In genomic region chr12:121124402-121125109, GRCh38 we compare ENCODE assay signal across 10 cellular contexts. TPM values are rescaled to one million over a fixed set of nuclear protein-coding genes. Genes with fewer than 3 reads are reported as not detected.
A peak's percentile ranks its signal among the peaks of the same experiment; 100 is the strongest.
DNase-seq lines count a peak whose midpoint lies in the region; ATAC-seq, FAIRE-seq and TF ChIP-seq lines count a peak whose summit lies in the region.
"Had no signal": no experiment of that assay in that cellular context is flagged by ENCODE, and none has a peak within 500 bp of the region (broad histone marks: within the 10 kb centered on the region; RNA-seq: fewer than 3 reads in every experiment).

No MANE protein-coding gene starts in this region.

- H2BK15ac ChIP-seq in IMR-90 (ENCODE audit: low read depth, low read length) = no peak overlapping the region

- H3K56ac ChIP-seq in IMR-90 (ENCODE audit: extremely low read depth, insufficient read depth, low read length) = no peak overlapping the region

- peak overlapping the region; percentile 39; the same call in 1 of the 2 replicates for H2BK20ac ChIP-seq in IMR-90 (ENCODE audit: low read depth, low read length)

- no TSS peak for BruUV-seq in IMR-90 (replicated peaks; lab: Mats Ljungman, UMichigan)

- no peak overlapping the region for H2BK120ac ChIP-seq in IMR-90 (ENCODE audit: low read depth, low read length)

- no peaks in the 10 kb centered on the region for H3K79me1 ChIP-seq in IMR-90 (ENCODE audit: low read depth in 1 of 2, low read length in 2 of 2)

- CTCF ChIA-PET in IMR-90 (lab: Yijun Ruan, JAX) = no interaction called here

- H4K5ac ChIP-seq in IMR-90 (ENCODE audit: low read depth, low read length) = no peak overlapping the region

- WGBS in IMR-90 (ENCODE audit: extremely low coverage in 2 of 2, insufficient read length in 1 of 2), 2 experiments = 80 to 100% methylated on average over 1 of the region's 4 CpGs

- TF ChIP-seq RAD21 in IMR-90 (IDR thresholded peaks at IDR 0.05; ENCODE audit: low read length) = no peak

- H3K4me2 ChIP-seq in IMR-90 (ENCODE audit: low read depth, low read length) = peak overlapping the region; percentile 59

- no peak overlapping the region for H2AFZ ChIP-seq in IMR-90 (replicated peaks; ENCODE audit: low read length, poor library complexity)

- TF ChIP-seq CTCF in IMR-90 (conservative IDR thresholded peaks at IDR 0.05; ENCODE audit: low read depth, low read length) (no peak), astrocyte of the spinal cord (IDR thresholded peaks at IDR 0.05; ENCODE audit: low read depth, low read length) (no peak), left lung (IDR thresholded peaks at IDR 0.05) (no peak), GM10266 (IDR thresholded peaks at IDR 0.05; ENCODE audit: control insufficient read depth, insufficient read depth, low read depth, missing control alignments) (no peak)

- TF ChIP-seq POLR2A in IMR-90 (IDR thresholded peaks at IDR 0.05; ENCODE audit: low read depth, low read length) = no peak

- intact Hi-C loops in IMR-90 (cut with micrococcal nuclease) (loop anchor here (5.0 kb wide), 1 partner anchor 88 kb away; the partner anchor contains the start of gene P2RX4), left lung (cut with DNase I) (no loop called here)

- POLR2A ChIA-PET in IMR-90 (lab: Charles Lee; ENCODE audit: unreplicated experiment) = no interaction called here

- no peak overlapping the region for H3K4me3 ChIP-seq in IMR-90 (ENCODE audit: insufficient read depth, low read depth, low read length)
- H3K4me3 ChIP-seq in astrocyte of the spinal cord (ENCODE audit: low read depth, low read length) = no peak overlapping the region
- H3K4me3 ChIP-seq in left lung = no peak overlapping the region

- no peaks in the 10 kb centered on the region for H3K9me3 ChIP-seq in IMR-90 (ENCODE audit: control insufficient read depth, insufficient read depth, low read length)
- H3K9me3 ChIP-seq in left lung = no peaks in the 10 kb centered on the region

- H4K91ac ChIP-seq in IMR-90 (ENCODE audit: insufficient read depth, low read depth, low read length) = no peak overlapping the region

- DNase-seq in COLO829 (ENCODE audit: low spot score) = peak; percentile 88
- DNase-seq in IMR-90 = peak; percentile 91
- peak; percentile 88 for DNase-seq in astrocyte of the spinal cord (ENCODE audit: low read depth, low spot score)
- no peak for DNase-seq in left lung
- DNase-seq in frontal cortex (ENCODE audit: low spot score in 2 of 2) = no peak
- no peak for DNase-seq in GM10266 (ENCODE audit: extremely low spot score)
- DNase-seq in stimulated activated CD4-positive, alpha-beta T cell treated with anti-CD3 and anti-CD28 coated beads, Interleukin-4, amount 100 ng/mL, for 4 hours = no peak
- DNase-seq: NCI-H1694 treated with DMSO at 0.1 percent for 48 hours, nucleus accumbens had no signal

- no peak for FAIRE-seq in frontal cortex (lab: Jason Lieb, UNC)

- no peaks in the 10 kb centered on the region for H3K9me1 ChIP-seq in IMR-90 (ENCODE audit: insufficient read depth, low read length)

- peak; percentile 91 for ATAC-seq in IMR-90 (ENCODE audit: low read depth)
- ATAC-seq in left lung = peak; percentile 36
- ATAC-seq in HG03095 (IDR thresholded peaks at IDR 0.05; ENCODE audit: unreplicated experiment) = no peak

- no peak overlapping the region for H3K18ac ChIP-seq in IMR-90 (ENCODE audit: low read depth, low read length)

- H3K9ac ChIP-seq in IMR-90 (ENCODE audit: low read depth, low read length) = no peak overlapping the region

- H3K14ac ChIP-seq in IMR-90 (replicated peaks; ENCODE audit: low read depth, low read length) = no peak overlapping the region

- H4K20me1 ChIP-seq in IMR-90 (ENCODE audit: insufficient read depth, low read length) = no peaks in the 10 kb centered on the region

- no peak overlapping the region for H2BK5ac ChIP-seq in IMR-90 (ENCODE audit: low read depth, low read length, poor library complexity, severe bottlenecking)

- H2AK5ac ChIP-seq in IMR-90 (ENCODE audit: low read depth, low read length) = peak overlapping the region; percentile 72

- H3K27ac ChIP-seq in IMR-90 (ENCODE audit: insufficient read depth, low read length) = no peak overlapping the region
- H3K27ac ChIP-seq in left lung = no peak overlapping the region

- 0 out of 2 replicates have a peak overlapping the region, but pooled peaks have one; percentile 32 for H3K4ac ChIP-seq in IMR-90 (ENCODE audit: low read depth, low read length)

- dilution Hi-C loops in IMR-90 (cut with HindIII; ENCODE audit: low sequenced_read_pairs, unreplicated experiment) = no loop called here

- peaks cover 26% of the 10 kb centered on the region for H3K27me3 ChIP-seq in IMR-90 (ENCODE audit: control insufficient read depth, insufficient read depth, low read length)
- H3K27me3 ChIP-seq in left lung = no peaks in the 10 kb centered on the region

- in situ Hi-C loops in IMR-90 (cut with MboI; ENCODE audit: low sequenced_read_pairs) (no loop called here), astrocyte of the spinal cord (cut with HindIII; ENCODE audit: low sequenced_read_pairs) (no loop called here)

- H3K4me1 ChIP-seq in IMR-90 (ENCODE audit: control insufficient read depth, insufficient read depth, low read length) (peaks cover 10% of the 10 kb centered on the region), left lung (peaks cover 5 to 24% of the 10 kb centered on the region in 2 donors)

- no peak overlapping the region for H2AK9ac ChIP-seq in IMR-90 (replicated peaks; ENCODE audit: low read depth, low read length, poor library complexity)

- no peaks in the 10 kb centered on the region for H3K36me3 ChIP-seq in IMR-90 (ENCODE audit: control insufficient read depth, insufficient read depth, low read length)
- no peaks in the 10 kb centered on the region for H3K36me3 ChIP-seq in left lung

- no peak overlapping the region for H3K23ac ChIP-seq in IMR-90 (ENCODE audit: low read depth, low read length)

- no peak overlapping the region for H4K8ac ChIP-seq in IMR-90 (ENCODE audit: low read depth in 2 of 2, low read length in 2 of 2)

TF ChIP-seq in IMR-90, 13 proteins besides CTCF, POLR2A, EP300 and RAD21:
- TF ChIP-seq FOS (IDR thresholded peaks at IDR 0.05; ENCODE audit: low read depth, low read length) = peak; percentile 62; the same call in 1 of the 2 replicates
- TF ChIP-seq SMC3 (IDR thresholded peaks at IDR 0.05; ENCODE audit: low read depth, low read length) = no peak
- no peak for TF ChIP-seq MAZ (IDR thresholded peaks at IDR 0.05; ENCODE audit: borderline replicate concordance, low read depth, low read length)
- no peak; the same call in 1 of the 2 replicates for TF ChIP-seq MAFK (IDR thresholded peaks at IDR 0.05; ENCODE audit: low read depth, low read length)
- TF ChIP-seq CHD1 (IDR thresholded peaks at IDR 0.05; ENCODE audit: low read depth, low read length) = no peak

RNA-seq across cellular contexts. Expression of gene P2RX7, which starts 8.1 kb away (rescaled TPM):
- total RNA-seq in IMR-90 (2012; rRNA removed) (under 0.01 and 0.18 TPM in 2 replicates), left lung (10 to 100 TPM; 11.6 to 25.6 TPM), frontal cortex (1.2 TPM)
- 0.07 and 0.16 TPM in 2 replicates for polyA plus RNA-seq in IMR-90 (2012; rRNA removed)
- polyA plus RNA-seq in IMR-90 (2012; cell fraction: cytosol; rRNA removed) = 0.04 and 0.15 TPM in 2 replicates
- 0.10 and 0.24 TPM in 2 replicates for polyA plus RNA-seq in IMR-90 (2012; cell fraction: nucleus; rRNA removed; ENCODE audit: low replicate concordance)

Comparison
In these comparisons a context has a peak if more than half of its experiments do, and no peak if none do; other contexts are left out.
1. DNase-seq: peak in COLO829 (single experiment), IMR-90 (single experiment) and astrocyte of the spinal cord (single experiment); none in left lung (0 of 2), frontal cortex (0 of 2), GM10266 (single experiment) and stimulated activated CD4-positive, alpha-beta T cell treated with anti-CD3 and anti-CD28 coated beads, Interleukin-4, amount 100 ng/mL, for 4 hours (0 of 2).